8 cellular contexts compared by ENCODE assay signal in genomic region chr20:45791668-45792512, GRCh38. TPM values are rescaled to one million over a fixed set of nuclear protein-coding genes. Genes with fewer than 3 reads are reported as not detected.
DNase-seq lines count a peak whose midpoint lies in the region; ATAC-seq and FAIRE-seq lines count a peak whose summit lies in the region.

Gene DNTTIP1 (plus strand): TSS chr20:45791954. CDS start chr20:45792005, 51 bp downstream.
Gene WFDC3 (minus strand): TSS chr20:45791883. CDS start chr20:45789975, 1,908 bp downstream.

- H3K9me2 ChIP-seq in Karpas-422 (replicated peaks; ENCODE audit: insufficient read depth, low read length), result no peaks in the 10 kb centered on the region

- peaks cover 24% of the 10 kb centered on the region for H3K36me3 ChIP-seq in Karpas-422 (ENCODE audit: insufficient read depth, low read length)

- H2AFZ ChIP-seq in Karpas-422 (ENCODE audit: low read length), result peak within 1 kb of the TSS; percentile 65; the same call in 1 of the 2 replicates

- H3K4me1 Mint-ChIP-seq in activated T-helper 17 cell treated with anti-CD3 and anti-CD28 coated beads, Interleukin-2, amount 50 U/mL, for 72 hours, result peaks cover 15% of the 10 kb centered on the region
- H3K4me1 Mint-ChIP-seq in naive thymus-derived CD8-positive, alpha-beta T cell, result peaks cover 11 to 27% (median 18%) of the 10 kb centered on the region in 4 donors
- H3K4me1 Mint-ChIP-seq in stimulated activated memory B cell treated with anti-CD40 and anti-IgM and Interleukin-4, amounts not matched to agents 10 μg/mL and 1 μg/mL and 100 μg/mL, for 72 hours, result peaks cover 32% of the 10 kb centered on the region

- no peaks in the 10 kb centered on the region for H3K27me3 Mint-ChIP-seq in activated T-helper 17 cell treated with anti-CD3 and anti-CD28 coated beads, Interleukin-2, amount 50 U/mL, for 72 hours
- H3K27me3 Mint-ChIP-seq in naive thymus-derived CD8-positive, alpha-beta T cell, result peaks cover 0 to 1% (median 0%) of the 10 kb centered on the region in 5 donors
- H3K27me3 Mint-ChIP-seq in stimulated activated memory B cell treated with anti-CD40 and anti-IgM and Interleukin-4, amounts not matched to agents 10 μg/mL and 1 μg/mL and 100 μg/mL, for 72 hours, result no peaks in the 10 kb centered on the region

- H3K9me3 ChIP-seq in Karpas-422 (ENCODE audit: low read length), result no peaks in the 10 kb centered on the region

- peak within 1 kb of the TSS; percentile 96 for H3K4me2 ChIP-seq in Karpas-422 (ENCODE audit: low read depth, low read length, poor library complexity, severe bottlenecking)

- peaks cover 18% of the 10 kb centered on the region for H3K79me2 ChIP-seq in Karpas-422 (ENCODE audit: low read length)

- peak; percentile 69 for ATAC-seq in GM21717 (IDR thresholded peaks at IDR 0.05; ENCODE audit: unreplicated experiment)
- peak; percentile 98 for ATAC-seq in activated T-helper 17 cell treated with anti-CD3 and anti-CD28 coated beads, Interleukin-2, amount 50 U/mL, for 72 hours (replicated peaks)
- ATAC-seq in naive thymus-derived CD8-positive, alpha-beta T cell, result peak; percentile 92 to 93
- peak; percentile 96 for ATAC-seq in stimulated activated memory B cell treated with anti-CD40 and anti-IgM and Interleukin-4, amounts not matched to agents 10 μg/mL and 1 μg/mL and 100 μg/mL, for 72 hours

- H4K20me1 ChIP-seq in Karpas-422 (ENCODE audit: insufficient read depth, low read depth, low read length), result no peaks in the 10 kb centered on the region

- POLR2A ChIA-PET in naive thymus-derived CD8-positive, alpha-beta T cell (lab: Charles Lee), result interaction anchor here (0.6 to 1.4 kb wide), 7 partner anchors 30 to 906 kb away, joined by 3 to 8 read pairs (median 4); partner anchors contain the start of genes PCIF1, YWHAB and ZSWIM1

- FAIRE-seq in RCC 7860 (lab: Jason Lieb, UNC), result no peak

- peaks cover 44% of the 10 kb centered on the region for H3K36me3 Mint-ChIP-seq in activated T-helper 17 cell treated with anti-CD3 and anti-CD28 coated beads, Interleukin-2, amount 50 U/mL, for 72 hours (ENCODE audit: low read depth)
- H3K36me3 Mint-ChIP-seq in naive thymus-derived CD8-positive, alpha-beta T cell, result peaks cover 4 to 32% (median 10%) of the 10 kb centered on the region in 3 donors
- peaks cover 23% of the 10 kb centered on the region for H3K36me3 Mint-ChIP-seq in stimulated activated memory B cell treated with anti-CD40 and anti-IgM and Interleukin-4, amounts not matched to agents 10 μg/mL and 1 μg/mL and 100 μg/mL, for 72 hours

- H3K9me3 Mint-ChIP-seq in activated T-helper 17 cell treated with anti-CD3 and anti-CD28 coated beads, Interleukin-2, amount 50 U/mL, for 72 hours, result no peaks in the 10 kb centered on the region
- H3K9me3 Mint-ChIP-seq in naive thymus-derived CD8-positive, alpha-beta T cell, result no peaks in the 10 kb centered on the region
- no peaks in the 10 kb centered on the region for H3K9me3 Mint-ChIP-seq in stimulated activated memory B cell treated with anti-CD40 and anti-IgM and Interleukin-4, amounts not matched to agents 10 μg/mL and 1 μg/mL and 100 μg/mL, for 72 hours

- DNase-seq in DMS53 (lab: John Stamatoyannopoulos, UW) (peak; percentile 98), Karpas-422 (peak; percentile 97), RCC 7860 (ENCODE audit: low spot score) (peak; percentile 87), fibroblast of peridontal ligament (ENCODE audit: extremely low read depth) (peak; percentile 83)
- peak; percentile 77 to 94 (median 84) for DNase-seq in naive thymus-derived CD8-positive, alpha-beta T cell

- H3K27ac ChIP-seq in Karpas-422 (ENCODE audit: low read length), result no peak within 1 kb of the TSS; the same call in 1 of the 2 replicates

- H3K27me3 ChIP-seq in Karpas-422 (ENCODE audit: low read length), result no peaks in the 10 kb centered on the region

- peak within 1 kb of the TSS; percentile 89 for H3K9ac ChIP-seq in Karpas-422 (ENCODE audit: low read length)

- H3K4me3 ChIP-seq in Karpas-422 (ENCODE audit: low read length), result peak within 1 kb of the TSS; percentile 87

- H3K4me1 ChIP-seq in Karpas-422 (ENCODE audit: low read length), result peaks cover 16% of the 10 kb centered on the region

- peak within 1 kb of the TSS; percentile 88 for H3K4me3 Mint-ChIP-seq in activated T-helper 17 cell treated with anti-CD3 and anti-CD28 coated beads, Interleukin-2, amount 50 U/mL, for 72 hours
- peak within 1 kb of the TSS; percentile 87 to 100 (median 96) for H3K4me3 Mint-ChIP-seq in naive thymus-derived CD8-positive, alpha-beta T cell
- H3K4me3 Mint-ChIP-seq in stimulated activated memory B cell treated with anti-CD40 and anti-IgM and Interleukin-4, amounts not matched to agents 10 μg/mL and 1 μg/mL and 100 μg/mL, for 72 hours, result peak within 1 kb of the TSS; percentile 92

- peak within 1 kb of the TSS; percentile 94 for H3K27ac Mint-ChIP-seq in activated T-helper 17 cell treated with anti-CD3 and anti-CD28 coated beads, Interleukin-2, amount 50 U/mL, for 72 hours
- H3K27ac Mint-ChIP-seq in naive thymus-derived CD8-positive, alpha-beta T cell, result peak within 1 kb of the TSS; percentile 88 to 100 (median 98)
- peak within 1 kb of the TSS; percentile 79 for H3K27ac Mint-ChIP-seq in stimulated activated memory B cell treated with anti-CD40 and anti-IgM and Interleukin-4, amounts not matched to agents 10 μg/mL and 1 μg/mL and 100 μg/mL, for 72 hours

RNA-seq across cellular contexts. Expression of gene DNTTIP1, which starts in this region (rescaled TPM):
- total RNA-seq in Karpas-422 (2014; rRNA removed; shearing (Covaris generic); ENCODE audit: low replicate concordance), result 14.2 and 36.0 TPM in 2 replicates
- total RNA-seq in activated T-helper 17 cell treated with anti-CD3 and anti-CD28 coated beads, Interleukin-2, amount 50 U/mL, for 72 hours, result 10 to 100 TPM; 13.0 to 26.2 TPM
- 10 to 100 TPM; 18.5 to 26.3 TPM for total RNA-seq in naive thymus-derived CD8-positive, alpha-beta T cell
- 10 to 100 TPM; 26.3 to 41.2 (median 29.5) TPM for polyA plus RNA-seq in naive thymus-derived CD8-positive, alpha-beta T cell

RNA-seq across cellular contexts. Expression of gene WFDC3, which starts in this region (rescaled TPM):
- total RNA-seq in Karpas-422 (2014; rRNA removed; shearing (Covaris generic); ENCODE audit: low replicate concordance), result not detected in 2 replicates
- total RNA-seq in activated T-helper 17 cell treated with anti-CD3 and anti-CD28 coated beads, Interleukin-2, amount 50 U/mL, for 72 hours, result not detected
- not detected for total RNA-seq in naive thymus-derived CD8-positive, alpha-beta T cell
- under 1 TPM in 1 of 3 donors, not detected in 2; 0.73 TPM for polyA plus RNA-seq in naive thymus-derived CD8-positive, alpha-beta T cell
